In the genomic region with DNA sequence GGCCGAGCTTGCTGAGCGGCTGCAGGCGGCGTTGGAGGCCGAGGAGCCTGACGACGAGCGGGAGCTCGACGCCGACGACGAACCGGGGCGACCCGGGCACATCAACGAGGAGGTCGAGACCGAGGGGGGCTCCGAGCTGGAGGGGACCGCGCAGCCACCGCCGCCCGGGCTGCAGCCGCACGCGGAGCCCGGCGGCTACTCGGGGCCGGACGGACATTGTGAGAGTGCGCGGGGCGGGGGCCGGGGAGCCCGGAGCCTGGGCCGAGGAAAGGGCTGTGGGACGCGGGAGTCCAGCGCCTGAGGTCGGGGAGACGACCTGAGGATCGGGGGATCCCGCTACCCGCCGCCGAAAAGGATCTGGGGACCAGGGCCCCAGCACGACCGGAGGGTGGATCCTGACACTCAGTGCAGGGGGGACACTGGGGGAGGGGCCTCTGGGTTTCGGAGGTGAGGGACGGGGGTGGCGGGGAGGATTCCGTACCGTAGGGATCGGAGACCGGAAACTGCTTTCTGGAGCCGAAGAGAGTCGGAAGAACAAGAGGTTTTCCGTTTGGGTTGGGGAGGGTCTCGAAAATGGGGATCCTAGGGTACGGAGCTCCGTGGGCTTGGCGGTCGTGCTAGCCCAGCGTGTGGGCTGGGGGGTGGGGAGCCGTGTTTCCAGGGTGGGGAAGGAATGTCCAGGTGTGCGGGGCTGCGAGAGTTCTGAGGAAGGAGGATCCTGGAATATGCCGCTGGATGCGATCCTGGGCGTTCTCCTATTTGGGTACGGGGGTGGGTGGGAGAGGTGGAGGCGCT, we compare ENCODE assay signal across 8 cellular contexts. TPM values are rescaled to one million over a fixed set of nuclear protein-coding genes. Genes with fewer than 3 reads are reported as not detected.
A peak's percentile ranks its signal among the peaks of the same experiment; 100 is the strongest.
DNase-seq lines count a peak whose midpoint lies in the region; ATAC-seq lines count a peak whose summit lies in the region.

No MANE protein-coding gene starts in this region.

- DNase-seq in NCI-H1417 (lab: John Stamatoyannopoulos, UW) (peak; percentile 40 to 75 (median 71)), NCI-H1417 treated with DMSO at 0.1 percent for 48 hours (lab: John Stamatoyannopoulos, UW) (no peak), NCI-H1092 treated with DMSO at 0.1 percent for 48 hours (lab: John Stamatoyannopoulos, UW) (peak; percentile 5), midbrain (lab: John Stamatoyannopoulos, UW) (peak; percentile 56)
- DNase-seq in activated CD4-positive, alpha-beta memory T cell treated with anti-CD3 and anti-CD28 coated beads for 36 hours = peak; percentile 76
- DNase-seq in effector CD8-positive, alpha-beta T cell (lab: John Stamatoyannopoulos, UW) = peak; percentile 26
- DNase-seq in stimulated activated CD8-positive, alpha-beta memory T cell treated with anti-CD3 and anti-CD28 coated beads, Interleukin-7, amount 100 ng/mL, for 24 hours (ENCODE audit: low read depth) = peak; percentile 56

- POLR2A ChIA-PET in activated CD4-positive, alpha-beta memory T cell treated with anti-CD3 and anti-CD28 coated beads for 36 hours (lab: Charles Lee) = interaction anchor here (0.6 to 4.9 kb wide), 12 partner anchors 10 to 799 kb away, joined by 3 to 97 read pairs (median 5); partner anchors contain the start of genes B9D2, BLVRB, CCDC97 and TGFB1

- peaks cover 4% of the 10 kb centered on the region for H3K27me3 Mint-ChIP-seq in activated CD4-positive, alpha-beta memory T cell treated with anti-CD3 and anti-CD28 coated beads for 36 hours

- H3K27ac Mint-ChIP-seq in activated CD4-positive, alpha-beta memory T cell treated with anti-CD3 and anti-CD28 coated beads for 36 hours = peak overlapping the region; percentile 100

- peak overlapping the region; percentile 97 for H3K4me3 Mint-ChIP-seq in activated CD4-positive, alpha-beta memory T cell treated with anti-CD3 and anti-CD28 coated beads for 36 hours

- intact Hi-C loops in activated CD4-positive, alpha-beta memory T cell treated with anti-CD3 and anti-CD28 coated beads for 36 hours (cut with micrococcal nuclease) = loop anchor here (5.0 kb wide), 2 partner anchors 462 to 1862 kb away; no protein-coding TSS in a partner anchor

- peaks cover 46% of the 10 kb centered on the region for H3K4me1 Mint-ChIP-seq in activated CD4-positive, alpha-beta memory T cell treated with anti-CD3 and anti-CD28 coated beads for 36 hours (ENCODE audit: low read depth)

- H3K36me3 Mint-ChIP-seq in activated CD4-positive, alpha-beta memory T cell treated with anti-CD3 and anti-CD28 coated beads for 36 hours = peaks cover 41% of the 10 kb centered on the region

- ATAC-seq in HG03521 (IDR thresholded peaks at IDR 0.05; ENCODE audit: unreplicated experiment) = no peak

- CTCF ChIA-PET in activated CD4-positive, alpha-beta memory T cell treated with anti-CD3 and anti-CD28 coated beads for 36 hours (lab: Charles Lee) = interaction anchor here (0.6 to 9.3 kb wide), 10 partner anchors 34 to 116 kb away, joined by 3 to 118 read pairs (median 6); partner anchors contain the start of gene CCDC97

- no peaks in the 10 kb centered on the region for H3K9me3 Mint-ChIP-seq in activated CD4-positive, alpha-beta memory T cell treated with anti-CD3 and anti-CD28 coated beads for 36 hours

RNA-seq across cellular contexts. Expression of gene HNRNPUL1, which starts 0.6 kb away (rescaled TPM):
- total RNA-seq in activated CD4-positive, alpha-beta memory T cell treated with anti-CD3 and anti-CD28 coated beads for 36 hours = 100 to 1,000 TPM; 290 to 295 TPM

RNA-seq across cellular contexts. Expression of gene CCDC97, which starts 45.2 kb away (rescaled TPM):
- 10 to 100 TPM; 20.5 to 23.4 TPM for total RNA-seq in activated CD4-positive, alpha-beta memory T cell treated with anti-CD3 and anti-CD28 coated beads for 36 hours

RNA-seq across cellular contexts. Expression of gene AXL, which starts 45.8 kb away (rescaled TPM):
- total RNA-seq in activated CD4-positive, alpha-beta memory T cell treated with anti-CD3 and anti-CD28 coated beads for 36 hours = under 1 TPM; 0.17 to 0.31 TPM
